8 cellular contexts compared by ENCODE assay signal in genomic region chr7:28180364-28181147, GRCh38. TPM values are rescaled to one million over a fixed set of nuclear protein-coding genes. Genes with fewer than 3 reads are reported as not detected.
DNase-seq lines count a peak whose midpoint lies in the region; ATAC-seq, FAIRE-seq and TF ChIP-seq lines count a peak whose summit lies in the region.

Gene JAZF1 (minus strand): TSS chr7:28180795.

- peaks cover 0 to 7% (median 2%) of the 10 kb centered on the region in 4 experiments; a peak in 3 of 7 replicates for H3K27me3 ChIP-seq in H1 (replicated peaks in 1 of 4; ENCODE audit: control insufficient read depth in 3 of 4, extremely low read depth in 1 of 4, insufficient read depth in 3 of 4, low read length in 3 of 4)

- H3K27ac ChIP-seq in H1 (ENCODE audit: low read depth, low read length) = no peak within 1 kb of the TSS

- CTCF ChIA-PET in H1 (lab: Charles Lee; ENCODE audit: partially characterized antibody) = interaction anchor here (0.6 to 1.8 kb wide), 3 partner anchors 11 to 36 kb away, joined by 3 to 4 read pairs (median 3); no protein-coding TSS in a partner anchor

- DNase-seq in NCI-H1417 (lab: John Stamatoyannopoulos, UW) = peak; percentile 45 to 85 (median 76)
- DNase-seq in NCI-H1417 treated with DMSO at 0.1 percent for 48 hours (lab: John Stamatoyannopoulos, UW) = no peak
- DNase-seq in NCI-H524 treated with DMSO at 0.1 percent for 48 hours (lab: John Stamatoyannopoulos, UW) = peak; percentile 18
- peak; percentile 16 to 34 (median 31) for DNase-seq in activated CD8-positive, alpha-beta memory T cell treated with anti-CD3 and anti-CD28 coated beads for 48 hours (ENCODE audit: low read depth in 2 of 3, low spot score in 2 of 3)
- peak; percentile 46 to 81 for DNase-seq in H1 (ENCODE audit: low read depth in 1 of 2, low spot score in 2 of 2)
- peak; percentile 48 for DNase-seq in medulla oblongata (ENCODE audit: extremely low spot score)
- DNase-seq in stimulated activated CD4-positive, alpha-beta T cell treated with anti-CD3 and anti-CD28 coated beads, TNF-alpha, amount 100 ng/mL, for 4 hours (ENCODE audit: low read depth in 3 of 3) = peak; percentile 32 to 48 (median 36)

- H3K4me2 ChIP-seq in H1 (ENCODE audit: insufficient read depth in 1 of 2, low read depth in 2 of 2, low read length in 2 of 2) = peak within 1 kb of the TSS; percentile 73 to 88

- H3K9me3 ChIP-seq in H1 (ENCODE audit: insufficient read depth in 2 of 2, low read depth in 1 of 2, low read length in 1 of 2) = no peaks in the 10 kb centered on the region

- peak within 1 kb of the TSS; percentile 13 for H2BK120ac ChIP-seq in H1 (replicated peaks; ENCODE audit: low read depth, low read length)

- H3K4me3 ChIP-seq in H1 (ENCODE audit: extremely low read depth in 1 of 4, insufficient read depth in 2 of 4, low read depth in 3 of 4, low read length in 4 of 4) = peak within 1 kb of the TSS; percentile 61 to 89 (median 70)

- peak within 1 kb of the TSS; percentile 49; the same call in 1 of the 2 replicates for H2BK5ac ChIP-seq in H1 (ENCODE audit: low read depth, low read length)

- H4K8ac ChIP-seq in H1 (ENCODE audit: extremely low read depth, insufficient read depth, low read length) = no peak within 1 kb of the TSS; the same call in 1 of the 2 replicates

- H2BK15ac ChIP-seq in H1 (ENCODE audit: low read length) = 0 out of 2 replicates have a peak within 1 kb of the TSS, but pooled peaks have one; percentile 50

- H3K56ac ChIP-seq in H1 (replicated peaks; ENCODE audit: insufficient read length, low read depth, low read length) = peak within 1 kb of the TSS; percentile 62

- H2BK20ac ChIP-seq in H1 (ENCODE audit: low read length) = no peak within 1 kb of the TSS; the same call in 1 of the 2 replicates

- no peak within 1 kb of the TSS for H2BK12ac ChIP-seq in H1 (ENCODE audit: low read depth, low read length)

- peak within 1 kb of the TSS; percentile 34 for H4K91ac ChIP-seq in H1 (replicated peaks; ENCODE audit: insufficient read length, low read length)

- TF ChIP-seq POLR2A in H1 (IDR thresholded peaks at IDR 0.05; ENCODE audit: control extremely low read depth in 1 of 2, low read depth in 2 of 2, low read length in 2 of 2) = no peak

- H4K20me1 ChIP-seq in H1 (replicated peaks in 1 of 2; ENCODE audit: control insufficient read depth in 1 of 2, insufficient read depth in 2 of 2, low read length in 2 of 2) = peaks cover 0 to 1% of the 10 kb centered on the region in 2 experiments

- H3K18ac ChIP-seq in H1 (ENCODE audit: extremely low read depth, low read length) = peak within 1 kb of the TSS; percentile 62; the same call in 1 of the 2 replicates

- no peak for TF ChIP-seq RAD21 in H1 (IDR thresholded peaks at IDR 0.05 in 1 of 2, conservative IDR thresholded peaks at IDR 0.05 in 1 of 2; ENCODE audit: low read depth in 2 of 2, low read length in 2 of 2)

- H3K79me1 ChIP-seq in H1 (ENCODE audit: low read depth, low read length) = no peaks in the 10 kb centered on the region

- no peak within 1 kb of the TSS for H3K4ac ChIP-seq in H1 (replicated peaks; ENCODE audit: insufficient read length, low read depth, low read length)

- TF ChIP-seq EP300 in H1 (IDR thresholded peaks at IDR 0.05; ENCODE audit: borderline replicate concordance in 1 of 2, low read depth in 2 of 2, low read length in 2 of 2) = no peak

- no peak within 1 kb of the TSS for H3K9ac ChIP-seq in H1 (replicated peaks in 1 of 4; ENCODE audit: extremely low read depth in 1 of 4, low read depth in 3 of 4, low read length in 3 of 4)

- POLR2A ChIA-PET in H1 (lab: Charles Lee; ENCODE audit: partially characterized antibody) = no interaction called here

- FAIRE-seq in H1 (lab: Jason Lieb, UNC) = no peak

- no peaks in the 10 kb centered on the region for H3K36me3 ChIP-seq in H1 (ENCODE audit: control insufficient read depth in 2 of 4, insufficient read depth in 4 of 4, low read length in 3 of 4)

- peak within 1 kb of the TSS; percentile 85 for H4K5ac ChIP-seq in H1 (ENCODE audit: insufficient read length, low read depth, low read length)

- peak within 1 kb of the TSS; percentile 93; the same call in 1 of the 2 replicates for H2AFZ ChIP-seq in H1 (ENCODE audit: low read length)

- no peak within 1 kb of the TSS for H2AK5ac ChIP-seq in H1 (ENCODE audit: low read depth, low read length)

- 3% methylated on average over 15 of the region's 64 CpGs; no CpG with 5 or more reads in 1 of the 2 experiments for whole genome bisulfite sequencing in H1 (ENCODE audit: extremely low coverage in 1 of 2, insufficient coverage in 1 of 2, insufficient read length in 1 of 2, insufficient replicate concordance in 2 of 2, low coverage in 1 of 2, low lambda C conversion rate in 2 of 2, missing lambda C conversion rate in 1 of 2), 2 experiments

- H3K23me2 ChIP-seq in H1 (ENCODE audit: low read depth, low read length) = peaks cover 8% of the 10 kb centered on the region; the same call in 1 of the 2 replicates

- peaks cover 0 to 8% (median 7%) of the 10 kb centered on the region in 4 experiments for H3K4me1 ChIP-seq in H1 (replicated peaks in 1 of 4; ENCODE audit: control insufficient read depth in 3 of 4, insufficient read depth in 4 of 4, low read length in 3 of 4)

- TF ChIP-seq CTCF in H1 (IDR thresholded peaks at IDR 0.05; ENCODE audit: control extremely low read depth in 1 of 3, insufficient read depth in 1 of 3, low read depth in 1 of 3, low read length in 3 of 3) = no peak

- no peak within 1 kb of the TSS for H3K23ac ChIP-seq in H1 (ENCODE audit: insufficient read length)

- H3K14ac ChIP-seq in H1 (ENCODE audit: insufficient read length) = no peak within 1 kb of the TSS

- peaks cover 0 to 27% of the 10 kb centered on the region in 2 experiments; a peak in 2 of 4 replicates for H3K79me2 ChIP-seq in H1 (ENCODE audit: control insufficient read depth in 1 of 2, insufficient read depth in 2 of 2, low read length in 2 of 2)

- no peak for ATAC-seq in HG03342 (IDR thresholded peaks at IDR 0.05; ENCODE audit: unreplicated experiment)

TF ChIP-seq in H1, 55 proteins besides CTCF, POLR2A, EP300 and RAD21:
- peak; percentile 35 for TF ChIP-seq ASH2L (IDR thresholded peaks at IDR 0.05; ENCODE audit: low read length)
- no peak for TF ChIP-seq TBP (IDR thresholded peaks at IDR 0.05; ENCODE audit: low read depth, low read length)
- TF ChIP-seq KDM4A (IDR thresholded peaks at IDR 0.05; ENCODE audit: low read depth, low read length, severe bottlenecking) = peak; percentile 78
- 0 out of 2 replicates have a peak, but pooled peaks have one; percentile 37 for TF ChIP-seq MAX (IDR thresholded peaks at IDR 0.05)
- no peak for TF ChIP-seq HDAC2 (IDR thresholded peaks at IDR 0.05; ENCODE audit: borderline replicate concordance in 1 of 2, low read depth in 2 of 2, low read length in 2 of 2)
- TF ChIP-seq ATF2 (IDR thresholded peaks at IDR 0.05; ENCODE audit: low read length) = no peak
- TF ChIP-seq YY1 (IDR thresholded peaks at IDR 0.05; ENCODE audit: low read depth, low read length) = no peak

RNA-seq across cellular contexts. Expression of gene JAZF1, which starts in this region (rescaled TPM):
- 21.8 and 26.5 TPM in 2 replicates for total RNA-seq in H1 (2021; fragmentation: NEBNext Ultra II Directional; extraction: Animal tissue kit (Norgen Biotek cat#: 25700))
- 2.6 and 4.9 TPM in 2 replicates for polyA plus RNA-seq in H1 (2011; rRNA removed)
- 3.1 TPM for polyA plus RNA-seq in H1 (2011; cell fraction: cytosol; rRNA removed)
- polyA plus RNA-seq in H1 (2011; cell fraction: nucleus; rRNA removed) = 8.9 TPM
- 8.8 to 13.2 TPM (median 12.8 TPM) in 4 replicates for polyA plus RNA-seq in H1 (2012, experiment 1 of 2)
- polyA plus RNA-seq in H1 (2012, experiment 2 of 2) = 3.2 TPM
- polyA plus RNA-seq in H1 (2013, experiment 1 of 2) = 17.8 TPM
- polyA plus RNA-seq in H1 (2013, experiment 2 of 2) = 17.6 TPM
- polyA minus RNA-seq in H1 (2011; rRNA and poly(A)+ RNA removed) = 6.1 and 8.4 TPM in 2 replicates
- 7.7 TPM for polyA minus RNA-seq in H1 (2011; cell fraction: cytosol; rRNA and poly(A)+ RNA removed)
- 14.0 TPM for polyA minus RNA-seq in H1 (2011; cell fraction: nucleus; rRNA and poly(A)+ RNA removed)
